Comparison of ENCODE assay signal across 8 cellular contexts in genomic region chr11:124746621-124747243, GRCh38. TPM values are rescaled to one million over a fixed set of nuclear protein-coding genes. Genes with fewer than 3 reads are reported as not detected.
A peak's percentile ranks its signal among the peaks of the same experiment; 100 is the strongest.
DNase-seq lines count a peak whose midpoint lies in the region; ATAC-seq, FAIRE-seq and TF ChIP-seq lines count a peak whose summit lies in the region.

No MANE protein-coding gene starts in this region.

- H3K4me1 ChIP-seq in HUES64 (ENCODE audit: insufficient read depth, low read length) (peaks cover 15% of the 10 kb centered on the region), K562 (replicated peaks in 1 of 2; ENCODE audit: control insufficient read depth in 2 of 2, insufficient read depth in 2 of 2, low read length in 2 of 2) (peaks cover 8 to 16% of the 10 kb centered on the region in 2 experiments; a peak in 4 of 5 replicates)

- peak overlapping the region; percentile 52; the same call in 1 of the 2 replicates for H3K4me2 ChIP-seq in K562 (ENCODE audit: insufficient read depth, low read length)

- H3K27me3 ChIP-seq in HUES64 (ENCODE audit: insufficient read depth, low read length) (peaks cover 99% of the 10 kb centered on the region), K562 (ENCODE audit: control insufficient read depth in 2 of 2, insufficient read depth in 2 of 2, low read length in 2 of 2) (peaks cover 15 to 50% of the 10 kb centered on the region in 2 experiments; a peak in 4 of 5 replicates)

- DNase-seq in D721Med (ENCODE audit: insufficient read length, low spot score) (peak; percentile 63), T-helper 1 cell (peak; percentile 52 to 81 (median 69)), K562 (ENCODE audit: extremely low read depth in 1 of 4, low spot score in 3 of 4) (peak; percentile 73 to 93 (median 91)), iPS-NIHi11 (ENCODE audit: low spot score) (peak; percentile 94), cortex of kidney (lab: John Stamatoyannopoulos, UW) (no peak)
- peak; percentile 66 to 70 for DNase-seq in stimulated activated CD4-positive, alpha-beta T cell treated with anti-CD3 and anti-CD28 coated beads, Interleukin-15, amount 100 ng/mL, for 1 hour (ENCODE audit: low read depth in 1 of 2, low spot score in 1 of 2)

- H3K36me3 ChIP-seq in HUES64 (ENCODE audit: insufficient read depth, low read length) (no peaks in the 10 kb centered on the region), K562 (ENCODE audit: control insufficient read depth, insufficient read depth, low read length) (no peaks in the 10 kb centered on the region)

- no peak for TF ChIP-seq POLR2A in K562 (conservative IDR thresholded peaks at IDR 0.05)

- TF ChIP-seq RAD21 in K562 (CRISPR knock-in tag; conservative IDR thresholded peaks at IDR 0.05 in 1 of 2, IDR thresholded peaks at IDR 0.05 in 1 of 2), result no peak

- no peak overlapping the region for H3K9ac ChIP-seq in HUES64 (ENCODE audit: low read depth, low read length)
- peak overlapping the region in 1 of 2 experiments; percentile 62; a peak in 1 of 4 replicates for H3K9ac ChIP-seq in K562 (ENCODE audit: insufficient read depth in 1 of 2, low read depth in 2 of 2, low read length in 2 of 2)

- H3K79me2 ChIP-seq in K562 (ENCODE audit: control insufficient read depth, insufficient read depth, low read length), result no peaks in the 10 kb centered on the region

- TF ChIP-seq CTCF in D721Med (IDR thresholded peaks at IDR 0.05; ENCODE audit: insufficient read depth, missing control alignments) (peak; percentile 69), K562 (IDR thresholded peaks at IDR 0.05 in 2 of 3, conservative IDR thresholded peaks at IDR 0.05 in 1 of 3; ENCODE audit: insufficient read depth in 2 of 3, low read depth in 1 of 3, low read length in 3 of 3) (peak in 1 of 3 experiments; percentile 19; a peak in 2 of 6 replicates)

- no peak for FAIRE-seq in D721Med (lab: Jason Lieb, UNC)
- FAIRE-seq in K562 (lab: Jason Lieb, UNC), result peak; percentile 26

- no TSS peak for BruUV-seq in K562 (replicated peaks; lab: Mats Ljungman, UMichigan)

- POLR2A ChIA-PET in K562 (lab: Yijun Ruan, JAX), result interaction anchor here (0.6 to 1.0 kb wide), 2 partner anchors 12 to 52 kb away, joined by 3 read pairs; no protein-coding TSS in a partner anchor

- ATAC-seq in GM21390 (IDR thresholded peaks at IDR 0.05; ENCODE audit: unreplicated experiment) (peak; percentile 92), K562 (peak; percentile 97)

- in situ Hi-C loops in K562 (cut with MboI), result no loop called here

- no peaks in the 10 kb centered on the region for H3K9me1 ChIP-seq in K562 (ENCODE audit: control insufficient read depth, insufficient read depth, low read length)

- 0 out of 2 replicates have a peak, but pooled peaks cover 7% of the 10 kb centered on the region for H4K20me1 ChIP-seq in K562 (replicated peaks; ENCODE audit: control insufficient read depth, insufficient read depth, low read length)

- peak overlapping the region; percentile 74 for H2AFZ ChIP-seq in K562 (ENCODE audit: low read depth, low read length)

- under 1% methylated on average over 37 of the region's 37 CpGs for WGBS in HUES64
- WGBS in K562 (ENCODE audit: insufficient coverage, low coverage, missing lambda C conversion rate), result 57% methylated on average over 25 of the region's 37 CpGs

- no peaks in the 10 kb centered on the region for H3K9me3 ChIP-seq in HUES64 (ENCODE audit: insufficient read depth, low read depth, low read length)
- no peaks in the 10 kb centered on the region for H3K9me3 ChIP-seq in K562 (replicated peaks; ENCODE audit: control insufficient read depth, insufficient read depth, low read depth, low read length)

- no peak for TF ChIP-seq EP300 in K562 (IDR thresholded peaks at IDR 0.05; ENCODE audit: low read length)

- H3K4me3 ChIP-seq in HUES64 (ENCODE audit: low read length) (peak overlapping the region; percentile 68), K562 (no peak overlapping the region; the same call in 1 of the 2 replicates)

- no peak overlapping the region for H3K27ac ChIP-seq in HUES64 (ENCODE audit: low read depth, low read length)
- H3K27ac ChIP-seq in K562 (ENCODE audit: extremely low read depth, low read depth, low read length), result no peak overlapping the region

- CTCF ChIA-PET in K562 (lab: Yijun Ruan, JAX; ENCODE audit: low intra/inter-chr PET ratio), result no interaction called here

- intact Hi-C loops in K562 (cut with micrococcal nuclease), result no loop called here

RNA-seq across cellular contexts. Expression of gene VSIG2, which starts 5.3 kb away (rescaled TPM):
- polyA plus RNA-seq in HUES64 (2013, experiment 1 of 2), result not detected
- polyA plus RNA-seq in HUES64 (2013, experiment 2 of 2), result not detected
- total RNA-seq in K562 (2011; cell fraction: chromatin; rRNA removed; ENCODE audit: low replicate concordance), result not detected in 2 replicates
- not detected in 2 replicates for total RNA-seq in K562 (2011; cell fraction: nucleolus; rRNA removed)
- not detected in 2 replicates for total RNA-seq in K562 (2011; cell fraction: nucleoplasm; rRNA removed)
- not detected in 2 replicates for total RNA-seq in K562 (2014; rRNA removed)
- total RNA-seq in K562 (2014; rRNA removed; fragmentation: Illumina TruSeq; extraction: Trizol), result not detected in 2 replicates
- not detected in 2 replicates for total RNA-seq in K562 (2015; rRNA removed; fragmentation: Illumina TruSeq; extraction: Trizol)
- not detected in 2 replicates for total RNA-seq in K562 (2021)
- polyA plus RNA-seq in K562 (2011; rRNA removed), result not detected in 2 replicates
- 0.06 TPM in 1 of 2 replicates, not detected in the other for polyA plus RNA-seq in K562 (2011; cell fraction: cytosol; rRNA removed)
- not detected in 2 replicates for polyA plus RNA-seq in K562 (2011; cell fraction: nucleus; rRNA removed)
- 0.11 and 0.17 TPM in 2 replicates for polyA plus RNA-seq in K562 (2012)
- polyA plus RNA-seq in K562 (2014; fragmentation: Illumina TruSeq; extraction: Trizol), result not detected in 2 replicates
- not detected for polyA plus RNA-seq in K562 (2014; fragmentation: Nextera tagmentation; extraction: Ambion mirVana)
- polyA plus RNA-seq in K562 (2014; rRNA removed), result not detected in 2 replicates
- not detected in 2 replicates for polyA minus RNA-seq in K562 (2011; rRNA and poly(A)+ RNA removed)
- polyA minus RNA-seq in K562 (2011; cell fraction: cytosol; rRNA and poly(A)+ RNA removed), result not detected in 2 replicates
- polyA minus RNA-seq in K562 (2011; cell fraction: nucleus; rRNA and poly(A)+ RNA removed), result not detected in 2 replicates

RNA-seq across cellular contexts. Expression of gene NRGN, which starts 7.0 kb away (rescaled TPM):
- polyA plus RNA-seq in HUES64 (2013, experiment 1 of 2), result 8.3 TPM
- polyA plus RNA-seq in HUES64 (2013, experiment 2 of 2), result 14.9 TPM
- total RNA-seq in K562 (2011; cell fraction: chromatin; rRNA removed; ENCODE audit: low replicate concordance), result 2.1 and 5.7 TPM in 2 replicates
- 3.7 and 5.8 TPM in 2 replicates for total RNA-seq in K562 (2011; cell fraction: nucleolus; rRNA removed)
- 3.0 and 5.3 TPM in 2 replicates for total RNA-seq in K562 (2011; cell fraction: nucleoplasm; rRNA removed)
- total RNA-seq in K562 (2014; rRNA removed), result 2.0 and 3.8 TPM in 2 replicates
- total RNA-seq in K562 (2014; rRNA removed; fragmentation: Illumina TruSeq; extraction: Trizol), result 0.29 and 0.61 TPM in 2 replicates
- 0.72 and 1.3 TPM in 2 replicates for total RNA-seq in K562 (2015; rRNA removed; fragmentation: Illumina TruSeq; extraction: Trizol)
- total RNA-seq in K562 (2021), result 6.8 and 7.8 TPM in 2 replicates
- polyA plus RNA-seq in K562 (2011; rRNA removed), result 3.4 and 4.1 TPM in 2 replicates
- polyA plus RNA-seq in K562 (2011; cell fraction: cytosol; rRNA removed), result 7.0 and 13.8 TPM in 2 replicates
- polyA plus RNA-seq in K562 (2011; cell fraction: nucleus; rRNA removed), result 13.0 and 27.2 TPM in 2 replicates
- 7.8 and 11.8 TPM in 2 replicates for polyA plus RNA-seq in K562 (2012)
- polyA plus RNA-seq in K562 (2014; fragmentation: Illumina TruSeq; extraction: Trizol), result 3.5 and 4.5 TPM in 2 replicates
- polyA plus RNA-seq in K562 (2014; fragmentation: Nextera tagmentation; extraction: Ambion mirVana), result not detected
- 3.2 and 5.7 TPM in 2 replicates for polyA plus RNA-seq in K562 (2014; rRNA removed)
- polyA minus RNA-seq in K562 (2011; rRNA and poly(A)+ RNA removed), result 0.33 and 1.2 TPM in 2 replicates
- 1.4 and 3.2 TPM in 2 replicates for polyA minus RNA-seq in K562 (2011; cell fraction: cytosol; rRNA and poly(A)+ RNA removed)
- polyA minus RNA-seq in K562 (2011; cell fraction: nucleus; rRNA and poly(A)+ RNA removed), result 2.0 and 5.9 TPM in 2 replicates

RNA-seq across cellular contexts. Expression of gene ESAM, which starts 15.4 kb away (rescaled TPM):
- polyA plus RNA-seq in HUES64 (2013, experiment 1 of 2), result 0.25 TPM
- 0.44 TPM for polyA plus RNA-seq in HUES64 (2013, experiment 2 of 2)
- 0.74 and 2.0 TPM in 2 replicates for total RNA-seq in K562 (2011; cell fraction: chromatin; rRNA removed; ENCODE audit: low replicate concordance)
- 1.6 and 1.8 TPM in 2 replicates for total RNA-seq in K562 (2011; cell fraction: nucleolus; rRNA removed)
- total RNA-seq in K562 (2011; cell fraction: nucleoplasm; rRNA removed), result 1.2 and 2.9 TPM in 2 replicates
- total RNA-seq in K562 (2014; rRNA removed) (0.14 and 0.29 TPM in 2 replicates), K562 (2014; rRNA removed; fragmentation: Illumina TruSeq; extraction: Trizol) (0.18 and 0.22 TPM in 2 replicates), K562 (2015; rRNA removed; fragmentation: Illumina TruSeq; extraction: Trizol) (0.15 and 0.22 TPM in 2 replicates), K562 (2021) (0.36 and 0.91 TPM in 2 replicates)
- polyA plus RNA-seq in K562 (2011; rRNA removed) (0.47 and 1.1 TPM in 2 replicates), K562 (2014; fragmentation: Illumina TruSeq; extraction: Trizol) (0.65 and 0.90 TPM in 2 replicates), K562 (2014; fragmentation: Nextera tagmentation; extraction: Ambion mirVana) (under 1 TPM; 0.06 to 0.08 TPM), K562 (2014; rRNA removed) (0.22 and 1.5 TPM in 2 replicates)
- 0.31 and 1.9 TPM in 2 replicates for polyA plus RNA-seq in K562 (2011; cell fraction: cytosol; rRNA removed)
- polyA plus RNA-seq in K562 (2011; cell fraction: nucleus; rRNA removed), result 1.1 and 4.0 TPM in 2 replicates
- polyA plus RNA-seq in K562 (2012), result 0.70 and 2.0 TPM in 2 replicates
- 0.24 and 0.60 TPM in 2 replicates for polyA minus RNA-seq in K562 (2011; rRNA and poly(A)+ RNA removed)
- 0.57 and 1.3 TPM in 2 replicates for polyA minus RNA-seq in K562 (2011; cell fraction: cytosol; rRNA and poly(A)+ RNA removed)
- polyA minus RNA-seq in K562 (2011; cell fraction: nucleus; rRNA and poly(A)+ RNA removed), result 0.44 and 0.54 TPM in 2 replicates

RNA-seq across cellular contexts. Expression of gene MSANTD2, which starts 53.5 kb away (rescaled TPM):
- 11.9 TPM for polyA plus RNA-seq in HUES64 (2013, experiment 1 of 2)
- 8.8 TPM for polyA plus RNA-seq in HUES64 (2013, experiment 2 of 2)
- total RNA-seq in K562 (2011; cell fraction: chromatin; rRNA removed; ENCODE audit: low replicate concordance), result 3.6 and 10.0 TPM in 2 replicates
- 3.0 and 3.8 TPM in 2 replicates for total RNA-seq in K562 (2011; cell fraction: nucleolus; rRNA removed)
- total RNA-seq in K562 (2011; cell fraction: nucleoplasm; rRNA removed), result 4.5 and 7.6 TPM in 2 replicates
- total RNA-seq in K562 (2014; rRNA removed), result 5.7 and 6.5 TPM in 2 replicates
- 4.5 and 5.1 TPM in 2 replicates for total RNA-seq in K562 (2014; rRNA removed; fragmentation: Illumina TruSeq; extraction: Trizol)
- 7.9 and 8.4 TPM in 2 replicates for total RNA-seq in K562 (2015; rRNA removed; fragmentation: Illumina TruSeq; extraction: Trizol)
- 5.1 and 5.3 TPM in 2 replicates for total RNA-seq in K562 (2021)
- polyA plus RNA-seq in K562 (2011; rRNA removed), result 2.9 and 4.2 TPM in 2 replicates
- polyA plus RNA-seq in K562 (2011; cell fraction: cytosol; rRNA removed), result 1.5 and 1.6 TPM in 2 replicates
- polyA plus RNA-seq in K562 (2011; cell fraction: nucleus; rRNA removed), result 6.3 and 11.1 TPM in 2 replicates
- 3.1 and 4.7 TPM in 2 replicates for polyA plus RNA-seq in K562 (2012)
- 4.8 and 7.3 TPM in 2 replicates for polyA plus RNA-seq in K562 (2014; fragmentation: Illumina TruSeq; extraction: Trizol)
- polyA plus RNA-seq in K562 (2014; fragmentation: Nextera tagmentation; extraction: Ambion mirVana), result 1 to 10 TPM; 1.3 to 1.6 TPM
- polyA plus RNA-seq in K562 (2014; rRNA removed), result 5.3 and 9.9 TPM in 2 replicates
- 1.2 and 1.9 TPM in 2 replicates for polyA minus RNA-seq in K562 (2011; rRNA and poly(A)+ RNA removed)
- 0.38 and 1.0 TPM in 2 replicates for polyA minus RNA-seq in K562 (2011; cell fraction: cytosol; rRNA and poly(A)+ RNA removed)
- polyA minus RNA-seq in K562 (2011; cell fraction: nucleus; rRNA and poly(A)+ RNA removed), result 3.8 and 5.9 TPM in 2 replicates
